ENCODE assay signal across 8 cellular contexts in genomic region chr5:112551437-112552018, GRCh38.
DNase-seq lines count a peak whose midpoint lies in the region; ATAC-seq and TF ChIP-seq lines count a peak whose summit lies in the region.

No MANE protein-coding gene starts in this region.

- no peaks in the 10 kb centered on the region for H3K36me3 ChIP-seq in testis (ENCODE audit: low read depth, missing control alignments)

- H3K4me1 ChIP-seq in testis: no peaks in the 10 kb centered on the region

- 52 to 56% methylated on average over 5 of the region's 5 CpGs for WGBS in testis, 2 donors

- H3K27ac ChIP-seq in RWPE1 (no peak overlapping the region), caudate nucleus (ENCODE audit: low read depth, low read length) (peak overlapping the region; percentile 24), testis (no peak overlapping the region)

- POLR2A ChIA-PET in RWPE1 (lab: Yijun Ruan, JAX; ENCODE audit: low non-redundant PET): no interaction called here

- intact Hi-C loops in left colon (cut with DNase I, micrococcal nuclease): loop anchor here (2.0 to 10.0 kb wide), 2 partner anchors 203 to 205 kb away; no protein-coding TSS in a partner anchor
- intact Hi-C loops in testis (cut with DNase I; ENCODE audit: low total_unique reads): loop anchor here (5.0 kb wide), 1 partner anchor 206 kb away; no protein-coding TSS in a partner anchor

- no peaks in the 10 kb centered on the region for H3K9me3 ChIP-seq in testis

- CTCF ChIA-PET in RWPE1 (lab: Yijun Ruan, JAX): interaction anchor here (0.5 to 6.8 kb wide), 22 partner anchors 9 to 1066 kb away, joined by 3 to 60 read pairs (median 3); no protein-coding TSS in a partner anchor

- peak; percentile 60 for DNase-seq in AG20443 (ENCODE audit: low spot score)
- DNase-seq in GM12864 (ENCODE audit: low read depth): peak; percentile 21
- DNase-seq in Kasumi-1 (lab: John Stamatoyannopoulos, UW): peak; percentile 50 to 85
- peak; percentile 70 for DNase-seq in RWPE1 (ENCODE audit: low spot score)
- DNase-seq in caudate nucleus (lab: John Stamatoyannopoulos, UW): peak in 19 of 61 donors; percentile 2 to 77 (median 30)
- DNase-seq in left colon: no peak
- DNase-seq in testis: peak; percentile 51

- TF ChIP-seq CTCF in GM12864 (IDR thresholded peaks at IDR 0.05; ENCODE audit: low read depth, low read length, missing control alignments) (peak; percentile 61), RWPE1 (conservative IDR thresholded peaks at IDR 0.05; ENCODE audit: low read depth) (peak; percentile 89), testis (IDR thresholded peaks at IDR 0.05) (peak; percentile 62 to 74 (median 70))

- TF ChIP-seq POLR2A in testis (IDR thresholded peaks at IDR 0.05): no peak

- H3K27me3 ChIP-seq in testis: no peaks in the 10 kb centered on the region

- ATAC-seq in left colon (peak; percentile 73), HG02571 (IDR thresholded peaks at IDR 0.05; ENCODE audit: unreplicated experiment) (no peak)

- H3K4me3 ChIP-seq in GM12864 (ENCODE audit: low read depth, low read length) (no peak overlapping the region), testis (no peak overlapping the region)

Comparison
In these comparisons a context has a peak if more than half of its experiments do, and no peak if none do; other contexts are left out.
1. DNase-seq: peak in AG20443 (single experiment), GM12864 (single experiment), Kasumi-1 (2 of 2), RWPE1 (single experiment) and testis (single experiment); none in left colon (0 of 2).
2. Peak in every context shown above with its lines, with median percentiles within 50 percentile points of each other: CTCF ChIP-seq.